9 cellular contexts compared by ENCODE assay signal in genomic region chr1:35573198-35573775, GRCh38. TPM values are rescaled to one million over a fixed set of nuclear protein-coding genes. Genes with fewer than 3 reads are reported as not detected.
DNase-seq lines count a peak whose midpoint lies in the region; ATAC-seq lines count a peak whose summit lies in the region.
"Had no signal": no experiment of that assay in that cellular context is flagged by ENCODE, and none has a peak within 500 bp of the region (broad histone marks: within the 10 kb centered on the region; RNA-seq: fewer than 3 reads in every experiment).

Gene TFAP2E, plus strand, starts transcription at chr1:35573314. Its CDS starts 264 bp downstream, at chr1:35573578.

- no peak within 1 kb of the TSS for H3K27ac ChIP-seq in aorta (ENCODE audit: low read depth in 1 of 2, low read length in 2 of 2)

- H3K27me3 Mint-ChIP-seq in memory B cell: peaks cover 2% of the 10 kb centered on the region

- no peak within 1 kb of the TSS for H3K27ac Mint-ChIP-seq in memory B cell

- no peaks in the 10 kb centered on the region for H3K4me1 ChIP-seq in aorta (ENCODE audit: control insufficient read depth in 1 of 2, insufficient read depth in 2 of 2, low read length in 2 of 2)

- intact Hi-C loops in aorta (cut with DNase I): no loop called here

- peak; percentile 60 for DNase-seq in EH (ENCODE audit: low read depth)
- DNase-seq in NCI-H774 (lab: John Stamatoyannopoulos, UW): peak; percentile 38
- peak; percentile 90 for DNase-seq in epidermal melanocyte (ENCODE audit: insufficient read length, low spot score)
- DNase-seq in memory B cell (ENCODE audit: low spot score in 2 of 2): no peak
- peak; percentile 61 to 86 for DNase-seq in aorta
- no peak for DNase-seq in NK-92 treated with Interleukin-12 subunit alpha and Interleukin-12 subunit beta, amount 100 ng/mL, for 24 hours (lab: John Stamatoyannopoulos, UW)

- no peaks in the 10 kb centered on the region for H3K9me3 ChIP-seq in aorta (ENCODE audit: control insufficient read depth, low read length)

- H3K27me3 ChIP-seq in aorta (ENCODE audit: control insufficient read depth in 1 of 2, insufficient read depth in 2 of 2, low read length in 1 of 2): no peaks in the 10 kb centered on the region

- WGBS in aorta, 2 donors: 1% methylated on average over 60 of the region's 60 CpGs

- peak within 1 kb of the TSS in 1 of 2 donors; percentile 10 for H3K4me3 ChIP-seq in aorta (ENCODE audit: low read length in 2 of 2)

- H3K36me3 ChIP-seq in aorta (ENCODE audit: control insufficient read depth in 1 of 2, insufficient read depth in 2 of 2, low read length in 1 of 2): no peaks in the 10 kb centered on the region

- no peak within 1 kb of the TSS for H3K4me3 Mint-ChIP-seq in memory B cell

- H3K36me3 Mint-ChIP-seq in memory B cell: no peaks in the 10 kb centered on the region

- no peaks in the 10 kb centered on the region for H3K9me3 Mint-ChIP-seq in memory B cell

- ATAC-seq in memory B cell (ENCODE audit: low read depth): peak; percentile 16
- peak; percentile 2 for ATAC-seq in aorta (ENCODE audit: low FRiP score)
- no peak for ATAC-seq in GM18870 (IDR thresholded peaks at IDR 0.05; ENCODE audit: unreplicated experiment)
- ATAC-seq in GM21515 (IDR thresholded peaks at IDR 0.05; ENCODE audit: unreplicated experiment): no peak

- peaks cover 18% of the 10 kb centered on the region for H3K4me1 Mint-ChIP-seq in memory B cell

RNA-seq across cellular contexts. Expression of gene TFAP2E, which starts in this region (rescaled TPM):
- 1 to 10 TPM in 1 of 2 donors, under 1 TPM in 1; 0.71 to 1.0 TPM for total RNA-seq in aorta
- 1 to 10 TPM in 1 of 2 donors, not detected in 1; 1.1 TPM for polyA plus RNA-seq in aorta
- total RNA-seq: HT1080 had no signal

Comparison
In these comparisons a context has a peak if more than half of its experiments do, and no peak if none do; other contexts are left out.
1. DNase-seq: peak in EH (single experiment), NCI-H774 (single experiment), epidermal melanocyte (single experiment) and aorta (2 of 2); none in memory B cell (0 of 2) and NK-92 treated with Interleukin-12 subunit alpha and Interleukin-12 subunit beta, amount 100 ng/mL, for 24 hours (single experiment).
2. ATAC-seq: peak in memory B cell (single experiment) and aorta (single experiment); none in GM18870 (single experiment) and GM21515 (single experiment).